In the genomic region with DNA sequence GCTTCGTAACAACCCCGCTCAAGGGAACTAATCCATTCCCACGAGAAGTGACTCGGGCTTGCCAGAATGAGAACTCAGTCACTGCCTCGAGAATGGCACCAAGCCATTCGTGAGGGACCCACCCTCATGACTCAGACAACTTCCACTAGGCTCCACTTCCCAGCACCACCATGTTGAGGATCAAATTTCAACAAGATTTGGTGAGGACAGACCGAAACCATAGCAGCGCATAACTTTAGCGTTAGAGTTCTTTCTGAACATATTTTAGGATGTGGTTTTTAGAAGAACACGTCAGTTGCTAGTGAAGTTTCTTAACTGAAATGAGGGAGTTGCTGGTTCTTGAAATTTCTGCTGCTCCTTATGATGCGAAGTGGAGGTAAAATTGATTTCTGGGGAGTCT, we compare ENCODE assay signal across 1 cellular context.
TF ChIP-seq lines count a peak whose summit lies in the region.

No MANE protein-coding gene starts in this region.

TF ChIP-seq in SK-N-SH, 30 proteins besides CTCF, POLR2A, EP300 and RAD21 (continued from another document):
- TF ChIP-seq RCOR1 (IDR thresholded peaks at IDR 0.05; ENCODE audit: low read length), result no peak
- TF ChIP-seq, protein P1, sequence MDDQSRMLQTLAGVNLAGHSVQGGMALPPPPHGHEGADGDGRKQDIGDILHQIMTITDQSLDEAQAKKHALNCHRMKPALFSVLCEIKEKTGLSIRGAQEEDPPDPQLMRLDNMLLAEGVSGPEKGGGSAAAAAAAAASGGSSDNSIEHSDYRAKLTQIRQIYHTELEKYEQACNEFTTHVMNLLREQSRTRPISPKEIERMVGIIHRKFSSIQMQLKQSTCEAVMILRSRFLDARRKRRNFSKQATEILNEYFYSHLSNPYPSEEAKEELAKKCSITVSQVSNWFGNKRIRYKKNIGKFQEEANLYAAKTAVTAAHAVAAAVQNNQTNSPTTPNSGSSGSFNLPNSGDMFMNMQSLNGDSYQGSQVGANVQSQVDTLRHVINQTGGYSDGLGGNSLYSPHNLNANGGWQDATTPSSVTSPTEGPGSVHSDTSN (IDR thresholded peaks at IDR 0.05), result no peak
- no peak for TF ChIP-seq SMC3 (IDR thresholded peaks at IDR 0.05; ENCODE audit: low read depth, low read length)
- TF ChIP-seq TAF1 (IDR thresholded peaks at IDR 0.05; ENCODE audit: borderline replicate concordance, low read depth, low read length), result no peak
- TF ChIP-seq ELF1 (IDR thresholded peaks at IDR 0.05), result no peak
- TF ChIP-seq, protein P2, sequence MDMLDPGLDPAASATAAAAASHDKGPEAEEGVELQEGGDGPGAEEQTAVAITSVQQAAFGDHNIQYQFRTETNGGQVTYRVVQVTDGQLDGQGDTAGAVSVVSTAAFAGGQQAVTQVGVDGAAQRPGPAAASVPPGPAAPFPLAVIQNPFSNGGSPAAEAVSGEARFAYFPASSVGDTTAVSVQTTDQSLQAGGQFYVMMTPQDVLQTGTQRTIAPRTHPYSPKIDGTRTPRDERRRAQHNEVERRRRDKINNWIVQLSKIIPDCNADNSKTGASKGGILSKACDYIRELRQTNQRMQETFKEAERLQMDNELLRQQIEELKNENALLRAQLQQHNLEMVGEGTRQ (IDR thresholded peaks at IDR 0.05; ENCODE audit: borderline replicate concordance, low read depth, low read length), result no peak
- TF ChIP-seq, protein P3, sequence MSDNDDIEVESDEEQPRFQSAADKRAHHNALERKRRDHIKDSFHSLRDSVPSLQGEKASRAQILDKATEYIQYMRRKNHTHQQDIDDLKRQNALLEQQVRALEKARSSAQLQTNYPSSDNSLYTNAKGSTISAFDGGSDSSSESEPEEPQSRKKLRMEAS (IDR thresholded peaks at IDR 0.05; ENCODE audit: low read depth), result peak; percentile 30; the same call in 1 of the 2 replicates
- TF ChIP-seq JUND (IDR thresholded peaks at IDR 0.05), result peak; percentile 48; the same call in 1 of the 2 replicates
- no peak for TF ChIP-seq GATA2 (CRISPR knock-in tag; IDR thresholded peaks at IDR 0.05)
- no peak for TF ChIP-seq POLR2AphosphoS5 (IDR thresholded peaks at IDR 0.05; ENCODE audit: low read depth, low read length)
- TF ChIP-seq, protein P4, sequence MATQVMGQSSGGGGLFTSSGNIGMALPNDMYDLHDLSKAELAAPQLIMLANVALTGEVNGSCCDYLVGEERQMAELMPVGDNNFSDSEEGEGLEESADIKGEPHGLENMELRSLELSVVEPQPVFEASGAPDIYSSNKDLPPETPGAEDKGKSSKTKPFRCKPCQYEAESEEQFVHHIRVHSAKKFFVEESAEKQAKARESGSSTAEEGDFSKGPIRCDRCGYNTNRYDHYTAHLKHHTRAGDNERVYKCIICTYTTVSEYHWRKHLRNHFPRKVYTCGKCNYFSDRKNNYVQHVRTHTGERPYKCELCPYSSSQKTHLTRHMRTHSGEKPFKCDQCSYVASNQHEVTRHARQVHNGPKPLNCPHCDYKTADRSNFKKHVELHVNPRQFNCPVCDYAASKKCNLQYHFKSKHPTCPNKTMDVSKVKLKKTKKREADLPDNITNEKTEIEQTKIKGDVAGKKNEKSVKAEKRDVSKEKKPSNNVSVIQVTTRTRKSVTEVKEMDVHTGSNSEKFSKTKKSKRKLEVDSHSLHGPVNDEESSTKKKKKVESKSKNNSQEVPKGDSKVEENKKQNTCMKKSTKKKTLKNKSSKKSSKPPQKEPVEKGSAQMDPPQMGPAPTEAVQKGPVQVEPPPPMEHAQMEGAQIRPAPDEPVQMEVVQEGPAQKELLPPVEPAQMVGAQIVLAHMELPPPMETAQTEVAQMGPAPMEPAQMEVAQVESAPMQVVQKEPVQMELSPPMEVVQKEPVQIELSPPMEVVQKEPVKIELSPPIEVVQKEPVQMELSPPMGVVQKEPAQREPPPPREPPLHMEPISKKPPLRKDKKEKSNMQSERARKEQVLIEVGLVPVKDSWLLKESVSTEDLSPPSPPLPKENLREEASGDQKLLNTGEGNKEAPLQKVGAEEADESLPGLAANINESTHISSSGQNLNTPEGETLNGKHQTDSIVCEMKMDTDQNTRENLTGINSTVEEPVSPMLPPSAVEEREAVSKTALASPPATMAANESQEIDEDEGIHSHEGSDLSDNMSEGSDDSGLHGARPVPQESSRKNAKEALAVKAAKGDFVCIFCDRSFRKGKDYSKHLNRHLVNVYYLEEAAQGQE (IDR thresholded peaks at IDR 0.05; ENCODE audit: low read depth, low read length), result no peak
- TF ChIP-seq FOXM1 (IDR thresholded peaks at IDR 0.05; ENCODE audit: low read depth), result no peak
- TF ChIP-seq GABPA (IDR thresholded peaks at IDR 0.05; ENCODE audit: low read depth), result no peak
- no peak for TF ChIP-seq RXRA (IDR thresholded peaks at IDR 0.05; ENCODE audit: borderline replicate concordance, low read depth)
- TF ChIP-seq NRF1 (IDR thresholded peaks at IDR 0.05; ENCODE audit: low read depth, low read length), result no peak
- no peak for TF ChIP-seq TEAD4 (IDR thresholded peaks at IDR 0.05; ENCODE audit: borderline replicate concordance, insufficient read depth)
- TF ChIP-seq FOXJ3 (CRISPR knock-in tag; IDR thresholded peaks at IDR 0.05), result no peak
- TF ChIP-seq EZH2phosphoT487 (IDR thresholded peaks at IDR 0.05; ENCODE audit: borderline replicate concordance, low read depth), result no peak
- TF ChIP-seq SIN3A (IDR thresholded peaks at IDR 0.05; ENCODE audit: borderline replicate concordance, low read depth, low read length), result no peak
- peak; percentile 49; the same call in 1 of the 2 replicates for TF ChIP-seq TCF12 (IDR thresholded peaks at IDR 0.05)
- no peak for TF ChIP-seq MXI1 (IDR thresholded peaks at IDR 0.05; ENCODE audit: low read depth, low read length)
- TF ChIP-seq YY1 (IDR thresholded peaks at IDR 0.05; ENCODE audit: low read depth), result no peak
- TF ChIP-seq, protein P5, sequence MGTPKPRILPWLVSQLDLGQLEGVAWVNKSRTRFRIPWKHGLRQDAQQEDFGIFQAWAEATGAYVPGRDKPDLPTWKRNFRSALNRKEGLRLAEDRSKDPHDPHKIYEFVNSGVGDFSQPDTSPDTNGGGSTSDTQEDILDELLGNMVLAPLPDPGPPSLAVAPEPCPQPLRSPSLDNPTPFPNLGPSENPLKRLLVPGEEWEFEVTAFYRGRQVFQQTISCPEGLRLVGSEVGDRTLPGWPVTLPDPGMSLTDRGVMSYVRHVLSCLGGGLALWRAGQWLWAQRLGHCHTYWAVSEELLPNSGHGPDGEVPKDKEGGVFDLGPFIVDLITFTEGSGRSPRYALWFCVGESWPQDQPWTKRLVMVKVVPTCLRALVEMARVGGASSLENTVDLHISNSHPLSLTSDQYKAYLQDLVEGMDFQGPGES (IDR thresholded peaks at IDR 0.05; ENCODE audit: low read depth, low read length), result no peak
- TF ChIP-seq, protein P6, sequence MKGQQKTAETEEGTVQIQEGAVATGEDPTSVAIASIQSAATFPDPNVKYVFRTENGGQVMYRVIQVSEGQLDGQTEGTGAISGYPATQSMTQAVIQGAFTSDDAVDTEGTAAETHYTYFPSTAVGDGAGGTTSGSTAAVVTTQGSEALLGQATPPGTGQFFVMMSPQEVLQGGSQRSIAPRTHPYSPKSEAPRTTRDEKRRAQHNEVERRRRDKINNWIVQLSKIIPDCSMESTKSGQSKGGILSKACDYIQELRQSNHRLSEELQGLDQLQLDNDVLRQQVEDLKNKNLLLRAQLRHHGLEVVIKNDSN (IDR thresholded peaks at IDR 0.05; ENCODE audit: borderline replicate concordance, low read depth), result no peak
